In genomic region chr13:60335531-60335930, GRCh38 we compare ENCODE assay signal across 9 cellular contexts.
A peak's percentile ranks its signal among the peaks of the same experiment; 100 is the strongest.
DNase-seq lines count a peak whose midpoint lies in the region; ATAC-seq and TF ChIP-seq lines count a peak whose summit lies in the region.
"Had no signal": no experiment of that assay in that cellular context is flagged by ENCODE, and none has a peak within 500 bp of the region (broad histone marks: within the 10 kb centered on the region; RNA-seq: fewer than 3 reads in every experiment).

No MANE protein-coding gene starts in this region.

- peaks cover 21% of the 10 kb centered on the region for H3K27me3 Mint-ChIP-seq in activated CD4-positive, alpha-beta memory T cell treated with anti-CD3 and anti-CD28 coated beads, Interleukin-2, amount 10 ng/mL, durations not matched to agents 7 days and 5 days

- H3K36me3 Mint-ChIP-seq in activated CD4-positive, alpha-beta memory T cell treated with anti-CD3 and anti-CD28 coated beads, Interleukin-2, amount 10 ng/mL, durations not matched to agents 7 days and 5 days (ENCODE audit: low read depth) = no peaks in the 10 kb centered on the region

- TF ChIP-seq POLR2A in ovary (IDR thresholded peaks at IDR 0.05) = no peak

- H3F3A ChIP-seq in PC-3 (ENCODE audit: low read length, unreplicated experiment) = no peaks in the 10 kb centered on the region

- H2AFZ ChIP-seq in PC-3 (ENCODE audit: low read length) = no peak overlapping the region

- H3K4me3 Mint-ChIP-seq in activated CD4-positive, alpha-beta memory T cell treated with anti-CD3 and anti-CD28 coated beads, Interleukin-2, amount 10 ng/mL, durations not matched to agents 7 days and 5 days = no peak overlapping the region

- no peaks in the 10 kb centered on the region for H3K4me1 Mint-ChIP-seq in activated CD4-positive, alpha-beta memory T cell treated with anti-CD3 and anti-CD28 coated beads, Interleukin-2, amount 10 ng/mL, durations not matched to agents 7 days and 5 days

- no peaks in the 10 kb centered on the region for H3K9me3 Mint-ChIP-seq in activated CD4-positive, alpha-beta memory T cell treated with anti-CD3 and anti-CD28 coated beads, Interleukin-2, amount 10 ng/mL, durations not matched to agents 7 days and 5 days

- no peak overlapping the region for H3K27ac ChIP-seq in right atrium auricular region
- H3K27ac ChIP-seq in PC-3 (ENCODE audit: low read length) = no peak overlapping the region
- no peak overlapping the region for H3K27ac ChIP-seq in ovary

- no peak for DNase-seq in right atrium auricular region (ENCODE audit: low spot score)
- no peak for DNase-seq in left cardiac atrium
- peak; percentile 16 for DNase-seq in PC-3
- peak; percentile 43 for DNase-seq in fibroblast of peridontal ligament (ENCODE audit: extremely low read depth)
- no peak for DNase-seq in activated CD4-positive, alpha-beta memory T cell treated with anti-CD3 and anti-CD28 coated beads, Interleukin-2, amount 10 ng/mL, durations not matched to agents 7 days and 5 days
- DNase-seq in ovary = no peak
- DNase-seq in NCI-H226 = no peak

- H3K9ac ChIP-seq in PC-3 (ENCODE audit: low read length) = no peak overlapping the region

- H3K4me2 ChIP-seq in PC-3 (ENCODE audit: low read length) = no peak overlapping the region

- H3K79me2 ChIP-seq in PC-3 (ENCODE audit: low read length) = no peaks in the 10 kb centered on the region

- CTCF ChIA-PET in PC-3 (lab: Charles Lee) = no interaction called here
- CTCF ChIA-PET in activated CD4-positive, alpha-beta memory T cell treated with anti-CD3 and anti-CD28 coated beads, Interleukin-2, amount 10 ng/mL, durations not matched to agents 7 days and 5 days (lab: Charles Lee) = interaction anchor here (0.5 kb wide), 1 partner anchor 387 kb away, joined by 3 read pairs; no protein-coding TSS in a partner anchor

- intact Hi-C loops in left cardiac atrium (cut with DNase I) = loop anchor here in 1 of 2 donors (10.0 kb wide), 2 partner anchors 661 to 941 kb away; no protein-coding TSS in a partner anchor
- intact Hi-C loops in PC-3 (cut with micrococcal nuclease) = loop anchor here (2.0 to 10.0 kb wide), 3 partner anchors 95 to 561 kb away; no protein-coding TSS in a partner anchor
- intact Hi-C loops in ovary (cut with DNase I) = no loop called here

- H3K9me2 ChIP-seq in PC-3 (replicated peaks; ENCODE audit: low read length) = no peaks in the 10 kb centered on the region

- POLR2A ChIA-PET in PC-3 (lab: Charles Lee; ENCODE audit: unreplicated experiment) = no interaction called here
- POLR2A ChIA-PET in activated CD4-positive, alpha-beta memory T cell treated with anti-CD3 and anti-CD28 coated beads, Interleukin-2, amount 10 ng/mL, durations not matched to agents 7 days and 5 days (lab: Charles Lee) = no interaction called here

- no peak overlapping the region for H3K27ac Mint-ChIP-seq in activated CD4-positive, alpha-beta memory T cell treated with anti-CD3 and anti-CD28 coated beads, Interleukin-2, amount 10 ng/mL, durations not matched to agents 7 days and 5 days

- TF ChIP-seq CTCF in right atrium auricular region (IDR thresholded peaks at IDR 0.05) (peak; percentile 44 to 64), PC-3 (conservative IDR thresholded peaks at IDR 0.05; ENCODE audit: low read depth, low read length) (peak; percentile 60), ovary (IDR thresholded peaks at IDR 0.05) (no peak)

- 0% methylated on average over 1 of the region's 1 CpG for WGBS in ovary, 3 donors

- no peak for TF ChIP-seq EP300 in ovary (IDR thresholded peaks at IDR 0.05)

- H3K4me3 ChIP-seq in right atrium auricular region (no peak overlapping the region), PC-3 (ENCODE audit: low read length) (no peak overlapping the region), ovary (no peak overlapping the region)

- ATAC-seq in left cardiac atrium (no peak), PC-3 (no peak), HG02763 (IDR thresholded peaks at IDR 0.05; ENCODE audit: unreplicated experiment) (no peak)
- ATAC-seq: Right ventricle myocardium inferior had no signal

- H4K20me1 ChIP-seq in PC-3 (ENCODE audit: low read length) = no peaks in the 10 kb centered on the region

- H3K4me1 ChIP-seq in right atrium auricular region (no peaks in the 10 kb centered on the region), PC-3 (ENCODE audit: insufficient read depth, low read length) (no peaks in the 10 kb centered on the region), ovary (ENCODE audit: insufficient read depth) (no peaks in the 10 kb centered on the region)

- BruUV-seq in PC-3 (replicated peaks; lab: Mats Ljungman, UMichigan) = no TSS peak

- H3K36me3 ChIP-seq in right atrium auricular region (no peaks in the 10 kb centered on the region), PC-3 (ENCODE audit: low read depth, low read length) (no peaks in the 10 kb centered on the region), ovary (no peaks in the 10 kb centered on the region)

- H3K9me3 ChIP-seq in right atrium auricular region = peaks cover 0 to 7% of the 10 kb centered on the region in 2 donors
- H3K9me3 ChIP-seq in PC-3 (ENCODE audit: low read length) = no peaks in the 10 kb centered on the region
- H3K9me3 ChIP-seq in ovary = no peaks in the 10 kb centered on the region

- H3K27me3 ChIP-seq in right atrium auricular region (no peaks in the 10 kb centered on the region), PC-3 (ENCODE audit: low read length) (peaks cover 25% of the 10 kb centered on the region; the same call in 1 of the 2 replicates), ovary (no peaks in the 10 kb centered on the region)

Comparison
In these comparisons a context has a peak if more than half of its experiments do, and no peak if none do; other contexts are left out.
1. DNase-seq: peak in PC-3 (single experiment) and fibroblast of peridontal ligament (single experiment); none in right atrium auricular region (single experiment), left cardiac atrium (single experiment), activated CD4-positive, alpha-beta memory T cell treated with anti-CD3 and anti-CD28 coated beads, Interleukin-2, amount 10 ng/mL, durations not matched to agents 7 days and 5 days (single experiment), ovary (0 of 5) and NCI-H226 (single experiment).
2. CTCF ChIP-seq: peak in right atrium auricular region (2 of 2) and PC-3 (single experiment); none in ovary (0 of 3).